Comparison of ENCODE assay signal across 34 cellular contexts in the genomic region with DNA sequence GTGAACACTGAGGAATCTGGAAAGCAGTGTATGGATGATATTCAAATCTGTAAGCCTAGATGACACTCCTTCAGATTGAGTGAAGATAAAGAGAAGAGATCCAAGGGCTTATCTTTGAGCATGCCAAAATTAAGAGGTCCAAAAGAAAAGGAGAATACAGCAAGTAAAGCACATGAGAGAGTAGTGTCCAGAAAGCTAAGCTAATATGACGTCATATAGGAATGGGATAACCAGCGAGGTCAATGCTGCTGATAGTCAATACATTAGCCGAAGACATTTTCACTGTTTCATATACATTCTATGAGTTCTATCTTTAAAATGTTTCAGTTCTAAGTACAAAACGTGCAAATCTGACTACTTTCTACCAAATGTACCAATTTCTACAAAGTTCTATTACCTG.
A peak's percentile ranks its signal among the peaks of the same experiment; 100 is the strongest.
DNase-seq lines count a peak whose midpoint lies in the region; ATAC-seq, FAIRE-seq and TF ChIP-seq lines count a peak whose summit lies in the region.
"Had no signal": no experiment of that assay in that cellular context is flagged by ENCODE, and none has a peak within 500 bp of the region (broad histone marks: within the 10 kb centered on the region; RNA-seq: fewer than 3 reads in every experiment).

No MANE protein-coding gene starts in this region.

- TF ChIP-seq CTCF in HepG2 (CRISPR knock-in tag; IDR thresholded peaks at IDR 0.05) (no peak), right lobe of liver (IDR thresholded peaks at IDR 0.05) (no peak), D721Med (IDR thresholded peaks at IDR 0.05; ENCODE audit: insufficient read depth, missing control alignments) (no peak), HEK293 (tag by site-specific recombination; IDR thresholded peaks at IDR 0.05) (no peak), GM12878 (IDR thresholded peaks at IDR 0.05 in 2 of 3, conservative IDR thresholded peaks at IDR 0.05 in 1 of 3; ENCODE audit: control insufficient read depth in 2 of 3, extremely low read depth in 1 of 3, insufficient read depth in 1 of 3, low read depth in 3 of 3, low read length in 3 of 3) (no peak), gastroesophageal sphincter (IDR thresholded peaks at IDR 0.05) (no peak)

- FAIRE-seq in HepG2 (lab: Jason Lieb, UNC) (no peak), D721Med (lab: Jason Lieb, UNC) (peak; percentile 77), GM12878 (lab: Jason Lieb, UNC) (no peak)
- FAIRE-seq: A204.1, A549 had no signal

- TF ChIP-seq EP300 in HepG2 (IDR thresholded peaks at IDR 0.05; ENCODE audit: low read depth in 2 of 2, low read length in 2 of 2), result no peak
- TF ChIP-seq EP300 in HepG2 (CRISPR knock-in tag; IDR thresholded peaks at IDR 0.05; ENCODE audit: borderline replicate concordance), result no peak
- no peak for TF ChIP-seq EP300 in GM12878 (IDR thresholded peaks at IDR 0.05; ENCODE audit: borderline replicate concordance in 1 of 2, control insufficient read depth in 1 of 2, low read depth in 2 of 2, low read length in 2 of 2)
- no peak for TF ChIP-seq EP300 in gastroesophageal sphincter (IDR thresholded peaks at IDR 0.05)

- no peak for TF ChIP-seq POLR2A in HepG2 (IDR thresholded peaks at IDR 0.05; ENCODE audit: insufficient read depth in 1 of 2, low read depth in 2 of 2, low read length in 2 of 2)
- no peak for TF ChIP-seq POLR2A in right lobe of liver (IDR thresholded peaks at IDR 0.05)
- TF ChIP-seq POLR2A in GM12878 (IDR thresholded peaks at IDR 0.05; ENCODE audit: low read depth, low read length), result no peak
- no peak for TF ChIP-seq POLR2A in gastroesophageal sphincter (IDR thresholded peaks at IDR 0.05)

- H3K27ac ChIP-seq in HepG2 (ENCODE audit: extremely low read length, insufficient read depth, low read length) (no peak overlapping the region), right lobe of liver (no peak overlapping the region), HEK293 (ENCODE audit: extremely low read depth, low read depth, low read length) (no peak overlapping the region), GM12878 (ENCODE audit: control insufficient read depth, insufficient read depth) (no peak overlapping the region), gastroesophageal sphincter (no peak overlapping the region)
- H3K27ac ChIP-seq: 22Rv1; A549; BLaER1; BLaER1 treated with 17β-estradiol and CSF1 and Interleukin-3, amounts not matched to agents 10 nM and 100 nM; C4-2B had no signal

- in situ Hi-C loops in HepG2 (cut with HindIII; ENCODE audit: extremely low pct_ligation_motif_present, low pct_unique_long_range_greater_than_20kb) (no loop called here), GM12878 (cut with MboI) (no loop called here)

- H3K4me3 ChIP-seq in HepG2 (replicated peaks in 1 of 3; ENCODE audit: insufficient read depth in 1 of 3, low read depth in 2 of 3, low read length in 3 of 3) (no peak overlapping the region), right lobe of liver (no peak overlapping the region), HEK293 (ENCODE audit: low read depth, low read length) (no peak overlapping the region), GM12878 (no peak overlapping the region), gastroesophageal sphincter (no peak overlapping the region)
- H3K4me3 ChIP-seq: A549; BLaER1; BLaER1 treated with 17β-estradiol and CSF1 and Interleukin-3, amounts not matched to agents 10 nM and 100 nM had no signal

- no peak overlapping the region for H2AFZ ChIP-seq in HepG2 (ENCODE audit: low read length)
- no peak overlapping the region for H2AFZ ChIP-seq in GM12878 (ENCODE audit: control insufficient read depth, low read depth, low read length)

- no peak overlapping the region for H3K9ac ChIP-seq in HepG2 (ENCODE audit: insufficient read depth, low read depth, low read length)
- no peak overlapping the region for H3K9ac ChIP-seq in GM12878 (ENCODE audit: control insufficient read depth, insufficient read depth, low read length)
- H3K9ac ChIP-seq: BLaER1; BLaER1 treated with 17β-estradiol and CSF1 and Interleukin-3, amounts not matched to agents 10 nM and 100 nM had no signal

- RAD21 ChIA-PET in GM12878 (lab: Charles Lee; ENCODE audit: unreplicated experiment), result no interaction called here

- no peak for DNase-seq in HepG2 (ENCODE audit: low spot score)
- no peak for DNase-seq in right lobe of liver
- no peak for DNase-seq in D721Med (ENCODE audit: insufficient read length, low spot score)
- no peak for DNase-seq in GM12878 (ENCODE audit: low read depth, low spot score)
- no peak for DNase-seq in activated effector memory CD4-positive, alpha-beta T cell treated with anti-CD3 and anti-CD28 coated beads, Interleukin-2, amount 50 U/mL, for 16 hours
- DNase-seq: 8988T; ACHN; AML-193; BE2C; C1 segment of cervical spinal cord; Caco-2; Calu3; CD4-positive, alpha-beta memory T cell; CD4-positive, alpha-beta T cell; CD4-positive, CD25-positive, alpha-beta regulatory T cell; CD8-positive, alpha-beta memory T cell; CD8-positive, alpha-beta T cell; COR-L47; DMS 273 treated with DMSO at 0.1 percent for 48 hours; DMS153; DMS53; DMS79; DMS79 treated with DMSO at 0.1 percent for 48 hours; DND-41; EL had no signal

- BruUV-seq in HepG2 (replicated peaks; lab: Mats Ljungman, UMichigan) (no TSS peak), GM12878 (replicated peaks; lab: Mats Ljungman, UMichigan) (no TSS peak)

- H4K20me1 ChIP-seq in HepG2 (ENCODE audit: insufficient read depth, low read length) (no peaks in the 10 kb centered on the region), GM12878 (ENCODE audit: control insufficient read depth, insufficient read depth) (no peaks in the 10 kb centered on the region)
- H4K20me1 ChIP-seq: BLaER1; BLaER1 treated with 17β-estradiol and CSF1 and Interleukin-3, amounts not matched to agents 10 nM and 100 nM had no signal

- no peaks in the 10 kb centered on the region for H3K36me3 ChIP-seq in HepG2 (replicated peaks in 1 of 2; ENCODE audit: control insufficient read depth in 1 of 2, insufficient read depth in 2 of 2, low read length in 2 of 2)
- no peaks in the 10 kb centered on the region for H3K36me3 ChIP-seq in right lobe of liver
- H3K36me3 ChIP-seq in HEK293 (ENCODE audit: control insufficient read depth in 2 of 2, insufficient read depth in 1 of 2, low read length in 2 of 2), result no peaks in the 10 kb centered on the region
- no peaks in the 10 kb centered on the region for H3K36me3 ChIP-seq in GM12878 (ENCODE audit: control insufficient read depth in 2 of 2, insufficient read depth in 2 of 2, low read length in 1 of 2)
- H3K36me3 ChIP-seq in gastroesophageal sphincter, result no peaks in the 10 kb centered on the region
- H3K36me3 ChIP-seq: BE2C; BLaER1; BLaER1 treated with 17β-estradiol and CSF1 and Interleukin-3, amounts not matched to agents 10 nM and 100 nM had no signal

- H3K79me2 ChIP-seq in HepG2 (ENCODE audit: insufficient read depth, low read length) (no peaks in the 10 kb centered on the region), GM12878 (ENCODE audit: control insufficient read depth, insufficient read depth, low read length) (no peaks in the 10 kb centered on the region)

- intact Hi-C loops in HepG2 (cut with micrococcal nuclease; ENCODE audit: unreplicated experiment) (no loop called here), right lobe of liver (cut with DNase I) (no loop called here), GM12878 (cut with micrococcal nuclease; ENCODE audit: unreplicated experiment) (no loop called here)

- H3K4me1 ChIP-seq in HepG2 (ENCODE audit: insufficient read depth, low read length) (no peaks in the 10 kb centered on the region), right lobe of liver (peaks cover 0 to under 1% (median 0%) of the 10 kb centered on the region in 4 donors), HEK293 (ENCODE audit: control insufficient read depth, insufficient read depth, low read length) (no peaks in the 10 kb centered on the region), GM12878 (ENCODE audit: control insufficient read depth, insufficient read depth, low read length) (no peaks in the 10 kb centered on the region), gastroesophageal sphincter (no peaks in the 10 kb centered on the region)
- H3K4me1 ChIP-seq: A549; BE2C; BLaER1; BLaER1 treated with 17β-estradiol and CSF1 and Interleukin-3, amounts not matched to agents 10 nM and 100 nM; Caco-2 had no signal

- CTCF ChIA-PET in HepG2 (lab: Yijun Ruan, JAX; ENCODE audit: low intra/inter-chr PET ratio, low total read pairs), result no interaction called here
- CTCF ChIA-PET in HEK293 (lab: Yijun Ruan, JAX), result no interaction called here
- CTCF ChIA-PET in GM12878 (lab: Yijun Ruan, JAX), result no interaction called here

- TF ChIP-seq RAD21 in HepG2 (CRISPR knock-in tag; IDR thresholded peaks at IDR 0.05), result no peak
- TF ChIP-seq RAD21 in GM12878 (IDR thresholded peaks at IDR 0.05; ENCODE audit: insufficient read depth, low read depth, low read length), result no peak

- no peaks in the 10 kb centered on the region for H3K27me3 ChIP-seq in HepG2 (ENCODE audit: control insufficient read depth in 1 of 2, insufficient read depth in 2 of 2, low read length in 2 of 2)
- H3K27me3 ChIP-seq in right lobe of liver, result no peaks in the 10 kb centered on the region
- H3K27me3 ChIP-seq in GM12878 (replicated peaks in 1 of 2; ENCODE audit: control insufficient read depth in 2 of 2, insufficient read depth in 2 of 2, low read length in 1 of 2), result no peaks in the 10 kb centered on the region
- no peaks in the 10 kb centered on the region for H3K27me3 ChIP-seq in gastroesophageal sphincter
- H3K27me3 ChIP-seq: BE2C; BLaER1; BLaER1 treated with 17β-estradiol and CSF1 and Interleukin-3, amounts not matched to agents 10 nM and 100 nM had no signal

- WGBS in HepG2 (ENCODE audit: low lambda C conversion rate), result 25% methylated on average over 4 of the region's 4 CpGs
- 62% methylated on average over 4 of the region's 4 CpGs for WGBS in right lobe of liver (ENCODE audit: insufficient coverage, low coverage, low lambda C conversion rate, missing lambda C conversion rate)
- WGBS in GM12878 (ENCODE audit: insufficient coverage, insufficient replicate concordance, low lambda C conversion rate, missing lambda C conversion rate), result 28% methylated on average over 4 of the region's 4 CpGs
- 71 to 74% methylated on average over 4 of the region's 4 CpGs for WGBS in gastroesophageal sphincter (ENCODE audit: low coverage in 1 of 2), 2 donors

- SMC1A ChIA-PET in GM12878 (lab: Charles Lee; ENCODE audit: uncharacterized antibody, unreplicated experiment), result no interaction called here

- H3K4me2 ChIP-seq in HepG2 (ENCODE audit: low read depth, low read length), result no peak overlapping the region
- H3K4me2 ChIP-seq in GM12878 (ENCODE audit: control insufficient read depth, insufficient read depth), result no peak overlapping the region
- H3K4me2 ChIP-seq: A549; BLaER1; BLaER1 treated with 17β-estradiol and CSF1 and Interleukin-3, amounts not matched to agents 10 nM and 100 nM had no signal

- H3K9me3 ChIP-seq in HepG2 (ENCODE audit: low read length) (peaks cover 18% of the 10 kb centered on the region), right lobe of liver (no peaks in the 10 kb centered on the region), HEK293 (ENCODE audit: control insufficient read depth, insufficient read depth, low read depth, low read length) (no peaks in the 10 kb centered on the region), GM12878 (replicated peaks; ENCODE audit: control insufficient read depth, insufficient read depth, low read length) (no peaks in the 10 kb centered on the region), gastroesophageal sphincter (peaks cover 0 to 5% (median 0%) of the 10 kb centered on the region in 3 donors)
- H3K9me3 ChIP-seq: A549, BE2C, Caco-2 had no signal

- POLR2A ChIA-PET in HepG2 (lab: Yijun Ruan, JAX) (no interaction called here), HEK293 (lab: Yijun Ruan, JAX) (no interaction called here), GM12878 (lab: Charles Lee) (interaction anchor here (0.7 kb wide), 1 partner anchor 39 kb away, joined by 4 read pairs; no protein-coding TSS in a partner anchor)

- ATAC-seq in HepG2 (no peak), right lobe of liver (no peak), GM12878 (no peak), gastroesophageal sphincter (no peak), GM19452 (IDR thresholded peaks at IDR 0.05; ENCODE audit: unreplicated experiment) (no peak)
- ATAC-seq: A549; CD8-positive, alpha-beta T cell had no signal
